ENCODE assay signal across 9 cellular contexts in the genomic region with DNA sequence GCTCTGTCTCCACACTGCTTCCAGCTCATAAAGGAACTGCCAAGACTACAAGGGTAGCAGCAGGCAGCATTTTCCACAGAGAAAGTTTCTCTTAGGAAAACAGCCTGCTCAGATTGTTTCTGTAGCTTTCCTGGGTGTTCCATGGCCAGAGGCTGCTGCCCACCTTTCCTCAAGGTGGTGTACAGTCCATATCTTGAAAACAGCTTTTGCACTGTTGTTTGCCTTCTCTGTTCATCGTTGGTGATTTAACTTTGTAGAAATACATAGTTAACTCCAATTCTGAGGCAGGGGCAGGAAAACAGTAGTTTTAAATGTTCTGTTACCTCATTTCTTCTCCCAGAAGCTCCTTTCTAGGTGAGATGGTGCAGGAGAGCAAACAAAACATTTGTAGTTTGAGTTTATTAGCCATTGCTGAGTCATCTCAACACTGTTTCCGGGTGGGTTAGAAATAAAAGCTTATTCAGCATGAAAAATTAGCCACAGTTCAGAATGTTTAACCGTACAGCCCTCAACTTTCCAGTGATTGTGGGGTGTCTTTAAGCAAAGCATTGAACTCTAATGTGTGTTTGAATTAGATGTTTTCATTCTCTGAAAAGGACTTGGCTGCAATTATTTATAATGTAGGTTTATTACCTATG. TPM values are rescaled to one million over a fixed set of nuclear protein-coding genes. Genes with fewer than 3 reads are reported as not detected.
DNase-seq lines count a peak whose midpoint lies in the region; ATAC-seq lines count a peak whose summit lies in the region.
"Had no signal": no experiment of that assay in that cellular context is flagged by ENCODE, and none has a peak within 500 bp of the region (broad histone marks: within the 10 kb centered on the region; RNA-seq: fewer than 3 reads in every experiment).

No MANE protein-coding gene starts in this region.

- H3K4me1 ChIP-seq in mesendoderm (ENCODE audit: control insufficient read depth, low read depth, low read length): no peaks in the 10 kb centered on the region

- H2BK15ac ChIP-seq in mesendoderm (replicated peaks; ENCODE audit: low read depth): no peak overlapping the region

- no peaks in the 10 kb centered on the region for H3K27me3 ChIP-seq in mesendoderm (ENCODE audit: insufficient read depth, low read length, poor library complexity)

- POLR2A ChIA-PET in naive thymus-derived CD8-positive, alpha-beta T cell (lab: Charles Lee): interaction anchor here (0.7 to 2.0 kb wide), 7 partner anchors 42 to 140 kb away, joined by 3 to 5 read pairs (median 3); a partner anchor contains a TSS

- no peak overlapping the region for H4K5ac ChIP-seq in mesendoderm (ENCODE audit: low read length)

- H3K27ac Mint-ChIP-seq in activated naive CD8-positive, alpha-beta T cell treated with anti-CD3 and anti-CD28 coated beads, Interleukin-2, amount 50 U/mL, for 24 hours: peak overlapping the region; percentile 41
- H3K27ac Mint-ChIP-seq in naive thymus-derived CD8-positive, alpha-beta T cell: peak overlapping the region; percentile 25 to 86 (median 66)

- no peak overlapping the region for H2BK5ac ChIP-seq in mesendoderm (ENCODE audit: low read length)

- no peaks in the 10 kb centered on the region for H3K9me3 Mint-ChIP-seq in activated naive CD8-positive, alpha-beta T cell treated with anti-CD3 and anti-CD28 coated beads, Interleukin-2, amount 50 U/mL, for 24 hours
- no peaks in the 10 kb centered on the region for H3K9me3 Mint-ChIP-seq in naive thymus-derived CD8-positive, alpha-beta T cell

- H3K18ac ChIP-seq in mesendoderm (ENCODE audit: low read length): no peak overlapping the region

- H3K79me2 ChIP-seq in mesendoderm (ENCODE audit: control insufficient read depth, insufficient read depth, low read length): no peaks in the 10 kb centered on the region

- H3K27ac ChIP-seq in mesendoderm (ENCODE audit: low read depth, low read length): no peak overlapping the region

- no peak overlapping the region for H3K4me3 ChIP-seq in mesendoderm (ENCODE audit: low read length)

- no peaks in the 10 kb centered on the region for H3K27me3 Mint-ChIP-seq in activated naive CD8-positive, alpha-beta T cell treated with anti-CD3 and anti-CD28 coated beads, Interleukin-2, amount 50 U/mL, for 24 hours
- H3K27me3 Mint-ChIP-seq in naive thymus-derived CD8-positive, alpha-beta T cell: no peaks in the 10 kb centered on the region

- peak; percentile 35 for DNase-seq in EL
- peak; percentile 29 for DNase-seq in LHCN-M2 (ENCODE audit: low read depth)
- DNase-seq in activated naive CD8-positive, alpha-beta T cell treated with anti-CD3 and anti-CD28 coated beads, Interleukin-2, amount 50 U/mL, for 24 hours: no peak
- peak in 3 of 10 donors; percentile 16 to 24 (median 19) for DNase-seq in naive thymus-derived CD8-positive, alpha-beta T cell
- DNase-seq in anterior cingulate cortex (lab: John Stamatoyannopoulos, UW): no peak
- DNase-seq in mesendoderm: no peak
- DNase-seq: NCI-H2171 treated with DMSO at 0.1 percent for 48 hours had no signal

- no peak overlapping the region for H4K8ac ChIP-seq in mesendoderm (ENCODE audit: low read depth, low read length)

- ATAC-seq in activated naive CD8-positive, alpha-beta T cell treated with anti-CD3 and anti-CD28 coated beads, Interleukin-2, amount 50 U/mL, for 24 hours: peak; percentile 38
- peak; percentile 12 to 25 for ATAC-seq in naive thymus-derived CD8-positive, alpha-beta T cell
- ATAC-seq in GM21619 (IDR thresholded peaks at IDR 0.05; ENCODE audit: unreplicated experiment): no peak
- ATAC-seq in HG02678 (IDR thresholded peaks at IDR 0.05; ENCODE audit: unreplicated experiment): no peak

- H3K56ac ChIP-seq in mesendoderm (ENCODE audit: low read length): no peak overlapping the region

- H3K4me2 ChIP-seq in mesendoderm (ENCODE audit: low read length): no peak overlapping the region

- H3K36me3 Mint-ChIP-seq in activated naive CD8-positive, alpha-beta T cell treated with anti-CD3 and anti-CD28 coated beads, Interleukin-2, amount 50 U/mL, for 24 hours (ENCODE audit: low read depth): peaks cover 22% of the 10 kb centered on the region
- H3K36me3 Mint-ChIP-seq in naive thymus-derived CD8-positive, alpha-beta T cell: peaks cover 9 to 71% (median 32%) of the 10 kb centered on the region in 3 donors

- H2AK5ac ChIP-seq in mesendoderm (ENCODE audit: low read length): no peak overlapping the region

- no CpG with 5 or more reads among the region's 3 CpGs for whole genome bisulfite sequencing in mesendoderm (ENCODE audit: extremely low coverage, insufficient coverage, low lambda C conversion rate)

- no peak overlapping the region for H2BK120ac ChIP-seq in mesendoderm (ENCODE audit: low read depth, low read length)

- H3K23ac ChIP-seq in mesendoderm (ENCODE audit: low read length): no peak overlapping the region

- H3K36me3 ChIP-seq in mesendoderm (ENCODE audit: control insufficient read depth, insufficient read depth, low read length): no peaks in the 10 kb centered on the region

- no peak overlapping the region for H3K4ac ChIP-seq in mesendoderm (ENCODE audit: low read depth, low read length)

- no peak overlapping the region for H3K9ac ChIP-seq in mesendoderm (ENCODE audit: low read length)

- peaks cover 28% of the 10 kb centered on the region for H3K4me1 Mint-ChIP-seq in activated naive CD8-positive, alpha-beta T cell treated with anti-CD3 and anti-CD28 coated beads, Interleukin-2, amount 50 U/mL, for 24 hours
- peaks cover 8 to 55% (median 49%) of the 10 kb centered on the region in 4 donors for H3K4me1 Mint-ChIP-seq in naive thymus-derived CD8-positive, alpha-beta T cell

- H3K79me1 ChIP-seq in mesendoderm (ENCODE audit: low read length): no peaks in the 10 kb centered on the region

- no peak overlapping the region for H3K4me3 Mint-ChIP-seq in activated naive CD8-positive, alpha-beta T cell treated with anti-CD3 and anti-CD28 coated beads, Interleukin-2, amount 50 U/mL, for 24 hours
- peak overlapping the region in 2 of 10 donors; percentile 20 to 39 for H3K4me3 Mint-ChIP-seq in naive thymus-derived CD8-positive, alpha-beta T cell

RNA-seq across cellular contexts. Expression of a gene that starts 41.7 kb away (rescaled TPM):
- total RNA-seq in LHCN-M2 (2014; rRNA removed): 20.9 and 21.5 TPM in 2 replicates
- polyA plus RNA-seq in LHCN-M2 (2012): 9.6 TPM
- total RNA-seq in naive thymus-derived CD8-positive, alpha-beta T cell: 100 to 1,000 TPM; 158 to 163 TPM
- polyA plus RNA-seq in naive thymus-derived CD8-positive, alpha-beta T cell: 10 to 100 TPM; 26.8 to 33.6 (median 28.6) TPM
- polyA plus RNA-seq in mesendoderm (2013, experiment 1 of 2): 8.4 TPM
- polyA plus RNA-seq in mesendoderm (2013, experiment 2 of 2): 8.3 TPM

Comparison
In these comparisons a context has a peak if more than half of its experiments do, and no peak if none do; other contexts are left out.
1. DNase-seq: peak in EL (single experiment) and LHCN-M2 (single experiment); none in activated naive CD8-positive, alpha-beta T cell treated with anti-CD3 and anti-CD28 coated beads, Interleukin-2, amount 50 U/mL, for 24 hours (single experiment), anterior cingulate cortex (0 of 58) and mesendoderm (single experiment).
2. ATAC-seq: peak in activated naive CD8-positive, alpha-beta T cell treated with anti-CD3 and anti-CD28 coated beads, Interleukin-2, amount 50 U/mL, for 24 hours (single experiment) and naive thymus-derived CD8-positive, alpha-beta T cell (2 of 2); none in GM21619 (single experiment) and HG02678 (single experiment).